ENCODE assay signal across 1 cellular context in genomic region chr5:70916829-70917228, GRCh38. TPM values are rescaled to one million over a fixed set of nuclear protein-coding genes. Genes with fewer than 3 reads are reported as not detected.
"Had no signal": no experiment of that assay in that cellular context is flagged by ENCODE, and none has a peak within 500 bp of the region (broad histone marks: within the 10 kb centered on the region; RNA-seq: fewer than 3 reads in every experiment).

No MANE protein-coding gene starts in this region.

RNA-seq across cellular contexts. Expression of gene SERF1A, which starts 16.4 kb away (rescaled TPM):
- total RNA-seq: ascending aorta had no signal
